ENCODE assay signal across 23 cellular contexts in the genomic region with DNA sequence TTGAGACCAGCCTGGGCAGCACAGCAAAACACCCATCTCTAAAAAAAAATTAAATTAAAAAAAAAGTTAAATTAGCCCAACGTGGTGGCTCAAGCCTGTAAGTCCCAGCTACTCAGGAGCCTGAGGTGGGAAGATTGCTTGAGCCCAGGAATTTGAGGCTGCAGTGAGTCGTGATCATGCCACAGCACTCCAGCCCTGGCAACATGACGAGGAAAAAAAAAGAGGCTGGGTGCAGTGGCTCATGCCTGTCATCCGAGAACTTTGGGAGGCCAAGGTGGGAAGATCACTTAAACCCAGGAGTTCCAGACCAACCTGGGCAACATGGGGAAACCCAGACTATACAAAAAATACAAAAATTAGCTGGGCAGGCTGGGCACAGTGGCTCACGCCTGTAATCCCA. TPM values are rescaled to one million over a fixed set of nuclear protein-coding genes. Genes with fewer than 3 reads are reported as not detected.
"Had no signal": no experiment of that assay in that cellular context is flagged by ENCODE, and none has a peak within 500 bp of the region (broad histone marks: within the 10 kb centered on the region; RNA-seq: fewer than 3 reads in every experiment).

No MANE protein-coding gene starts in this region.

- DNase-seq: activated CD4-positive, alpha-beta T cell treated with anti-CD3 and anti-CD28 coated beads, Interleukin-2, amount 10 ng/mL, durations not matched to agents 7 days and 5 days; activated CD4-positive, CD25-positive, alpha-beta regulatory T cell treated with anti-CD3 and anti-CD28 coated beads, Interleukin-2, amount 50 U/mL, for 72 hours; activated CD8-positive, alpha-beta memory T cell treated with anti-CD3 and anti-CD28 coated beads, Interleukin-2, amount 10 ng/mL, durations not matched to agents 7 days and 5 days; activated CD8-positive, alpha-beta T cell treated with anti-CD3 and anti-CD28 coated beads for 36 hours; activated effector memory CD4-positive, alpha-beta T cell treated with anti-CD3 and anti-CD28 coated beads, Interleukin-2, amount 50 U/mL, for 16 hours; activated naive CD4-positive, alpha-beta T cell treated with anti-CD3 and anti-CD28 coated beads, Interleukin-2, amount 10 ng/mL, durations not matched to agents 7 days and 5 days; activated T-cell treated with anti-CD3 and anti-CD28 coated beads for 4 hours; body of pancreas; erythroblast; glutamatergic neuron; hippocampal formation; left cardiac atrium; mesenchymal stem cell; mucosa of descending colon; occipital lobe; stimulated activated CD4-positive, alpha-beta T cell treated with anti-CD3 and anti-CD28 coated beads, Interleukin-2, amount 100 ng/mL, for 48 hours; stimulated activated CD8-positive, alpha-beta memory T cell treated with anti-CD3 and anti-CD28 coated beads, Interleukin-4, amount 100 ng/mL, for 48 hours; stimulated activated naive B cell treated with anti-CD40 and anti-IgM and Interleukin-4, amounts not matched to agents 10 μg/mL and 1 μg/mL and 100 μg/mL, for 72 hours; testis; trophoblast cell; uterus; WERI-Rb-1 had no signal

- H3K9me3 Mint-ChIP-seq: activated CD4-positive, alpha-beta T cell treated with anti-CD3 and anti-CD28 coated beads, Interleukin-2, amount 10 ng/mL, durations not matched to agents 7 days and 5 days; activated naive CD4-positive, alpha-beta T cell treated with anti-CD3 and anti-CD28 coated beads, Interleukin-2, amount 10 ng/mL, durations not matched to agents 7 days and 5 days; stimulated activated naive B cell treated with anti-CD40 and anti-IgM and Interleukin-4, amounts not matched to agents 10 μg/mL and 1 μg/mL and 100 μg/mL, for 72 hours had no signal

- H3K4me3 Mint-ChIP-seq: activated CD4-positive, alpha-beta T cell treated with anti-CD3 and anti-CD28 coated beads, Interleukin-2, amount 10 ng/mL, durations not matched to agents 7 days and 5 days; activated CD8-positive, alpha-beta memory T cell treated with anti-CD3 and anti-CD28 coated beads, Interleukin-2, amount 10 ng/mL, durations not matched to agents 7 days and 5 days; activated CD8-positive, alpha-beta T cell treated with anti-CD3 and anti-CD28 coated beads for 36 hours; activated naive CD4-positive, alpha-beta T cell treated with anti-CD3 and anti-CD28 coated beads, Interleukin-2, amount 10 ng/mL, durations not matched to agents 7 days and 5 days; stimulated activated naive B cell treated with anti-CD40 and anti-IgM and Interleukin-4, amounts not matched to agents 10 μg/mL and 1 μg/mL and 100 μg/mL, for 72 hours had no signal

- H3K4me1 ChIP-seq: uterus had no signal

- H3K27ac Mint-ChIP-seq: activated CD4-positive, alpha-beta T cell treated with anti-CD3 and anti-CD28 coated beads, Interleukin-2, amount 10 ng/mL, durations not matched to agents 7 days and 5 days; activated CD8-positive, alpha-beta memory T cell treated with anti-CD3 and anti-CD28 coated beads, Interleukin-2, amount 10 ng/mL, durations not matched to agents 7 days and 5 days; activated CD8-positive, alpha-beta T cell treated with anti-CD3 and anti-CD28 coated beads for 36 hours; activated naive CD4-positive, alpha-beta T cell treated with anti-CD3 and anti-CD28 coated beads, Interleukin-2, amount 10 ng/mL, durations not matched to agents 7 days and 5 days had no signal

- H3K36me3 Mint-ChIP-seq: activated CD8-positive, alpha-beta memory T cell treated with anti-CD3 and anti-CD28 coated beads, Interleukin-2, amount 10 ng/mL, durations not matched to agents 7 days and 5 days; activated naive CD4-positive, alpha-beta T cell treated with anti-CD3 and anti-CD28 coated beads, Interleukin-2, amount 10 ng/mL, durations not matched to agents 7 days and 5 days; stimulated activated naive B cell treated with anti-CD40 and anti-IgM and Interleukin-4, amounts not matched to agents 10 μg/mL and 1 μg/mL and 100 μg/mL, for 72 hours had no signal

- H3K27me3 Mint-ChIP-seq: activated CD4-positive, alpha-beta T cell treated with anti-CD3 and anti-CD28 coated beads, Interleukin-2, amount 10 ng/mL, durations not matched to agents 7 days and 5 days; activated CD8-positive, alpha-beta memory T cell treated with anti-CD3 and anti-CD28 coated beads, Interleukin-2, amount 10 ng/mL, durations not matched to agents 7 days and 5 days; activated CD8-positive, alpha-beta T cell treated with anti-CD3 and anti-CD28 coated beads for 36 hours had no signal

- H3K9me3 ChIP-seq: body of pancreas, mucosa of descending colon, testis, uterus had no signal

- H3K4me3 ChIP-seq: body of pancreas, mucosa of descending colon, testis, uterus had no signal

- H3K27ac ChIP-seq: body of pancreas, testis, uterus, WERI-Rb-1 had no signal

- H3K27me3 ChIP-seq: body of pancreas, testis, uterus had no signal

- H3K36me3 ChIP-seq: uterus, WERI-Rb-1 had no signal

RNA-seq across cellular contexts. Expression of gene MEF2B, which starts 29.6 kb away (rescaled TPM):
- total RNA-seq: body of pancreas, frontal cortex, occipital lobe had no signal
